ENCODE assay signal across 8 cellular contexts in the genomic region with DNA sequence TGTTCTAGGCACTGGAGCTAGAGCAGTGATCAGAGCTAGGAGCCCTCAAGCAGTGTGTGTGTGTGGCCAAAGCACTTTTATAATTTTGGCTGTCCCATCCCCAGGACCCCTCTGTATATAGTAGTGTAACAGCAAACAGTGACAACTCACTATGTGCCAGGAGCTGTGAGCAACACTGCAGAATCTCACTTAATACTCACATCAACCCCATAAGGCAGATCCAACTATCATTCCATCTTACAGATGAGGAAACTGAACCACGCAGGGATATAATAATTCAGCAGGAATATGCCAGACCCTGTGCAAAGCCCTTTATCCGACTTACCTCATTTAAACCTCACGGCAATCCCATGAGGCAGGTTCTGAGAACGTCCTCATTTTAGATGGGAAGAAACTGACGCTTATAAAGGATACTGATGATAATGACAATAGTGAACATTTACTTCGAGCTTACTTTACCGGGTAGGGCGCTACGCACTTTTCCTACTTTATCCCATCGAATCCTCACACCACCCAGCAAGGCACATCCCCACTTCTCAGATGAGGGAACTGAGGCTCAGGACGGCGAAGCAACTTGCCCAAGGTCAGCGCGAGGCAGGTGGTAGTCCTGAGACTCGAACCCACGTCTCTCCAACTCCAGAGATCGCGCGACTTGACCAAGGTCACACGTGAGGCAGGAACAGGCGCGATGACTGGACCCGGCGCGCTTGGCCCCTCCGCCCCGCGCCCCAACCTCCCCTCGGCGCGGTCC. TPM values are rescaled to one million over a fixed set of nuclear protein-coding genes. Genes with fewer than 3 reads are reported as not detected.
A peak's percentile ranks its signal among the peaks of the same experiment; 100 is the strongest.
DNase-seq lines count a peak whose midpoint lies in the region; ATAC-seq and TF ChIP-seq lines count a peak whose summit lies in the region.

No MANE protein-coding gene starts in this region.

- peak; percentile 13 for DNase-seq in NCI-H2196 (lab: John Stamatoyannopoulos, UW; ENCODE audit: unreplicated experiment)
- DNase-seq in NCI-H2196 treated with DMSO at 0.1 percent for 48 hours (lab: John Stamatoyannopoulos, UW; ENCODE audit: unreplicated experiment): no peak
- DNase-seq in endothelial cell (ENCODE audit: low spot score): peak; percentile 33
- no peak for DNase-seq in natural killer cell treated with Interleukin-12 subunit alpha and Interleukin-12 subunit beta and Interleukin-15 and Interleukin-18, amount 100 ng/mL, for 72 hours (ENCODE audit: low spot score)
- no peak for DNase-seq in NCI-H2029 treated with DMSO at 0.1 percent for 48 hours (lab: John Stamatoyannopoulos, UW)
- no peak for DNase-seq in cerebellum (ENCODE audit: low spot score)

- H3K27me3 Mint-ChIP-seq in endothelial cell (ENCODE audit: unreplicated experiment): peaks cover 19% of the 10 kb centered on the region
- no peaks in the 10 kb centered on the region for H3K27me3 Mint-ChIP-seq in natural killer cell treated with Interleukin-12 subunit alpha and Interleukin-12 subunit beta and Interleukin-15 and Interleukin-18, amount 100 ng/mL, for 72 hours

- ATAC-seq in HG03354 (IDR thresholded peaks at IDR 0.05; ENCODE audit: poor library complexity, severe bottlenecking, unreplicated experiment): peak; percentile 7
- peak; percentile 3; the same call in 2 of the 3 replicates for ATAC-seq in SK-N-SH treated with all-trans-retinoic acid at 6 μM for 48 hours
- ATAC-seq in natural killer cell treated with Interleukin-12 subunit alpha and Interleukin-12 subunit beta and Interleukin-15 and Interleukin-18, amount 100 ng/mL, for 72 hours: peak in 1 of 2 donors; percentile 45

- peak overlapping the region; percentile 92 for H3K27ac Mint-ChIP-seq in endothelial cell (ENCODE audit: unreplicated experiment)
- H3K27ac Mint-ChIP-seq in natural killer cell treated with Interleukin-12 subunit alpha and Interleukin-12 subunit beta and Interleukin-15 and Interleukin-18, amount 100 ng/mL, for 72 hours: peak overlapping the region; percentile 60 to 91

- H3K4me1 Mint-ChIP-seq in endothelial cell (ENCODE audit: unreplicated experiment): peaks cover 55% of the 10 kb centered on the region
- peaks cover 71 to 72% of the 10 kb centered on the region in 2 donors for H3K4me1 Mint-ChIP-seq in natural killer cell treated with Interleukin-12 subunit alpha and Interleukin-12 subunit beta and Interleukin-15 and Interleukin-18, amount 100 ng/mL, for 72 hours (ENCODE audit: low read depth in 2 of 2)

- no peak for TF ChIP-seq CTCF in endothelial cell (IDR thresholded peaks at IDR 0.05; ENCODE audit: unreplicated experiment)

- H3K9me3 Mint-ChIP-seq in endothelial cell (ENCODE audit: unreplicated experiment): no peaks in the 10 kb centered on the region
- no peaks in the 10 kb centered on the region for H3K9me3 Mint-ChIP-seq in natural killer cell treated with Interleukin-12 subunit alpha and Interleukin-12 subunit beta and Interleukin-15 and Interleukin-18, amount 100 ng/mL, for 72 hours

- H3K4me3 Mint-ChIP-seq in endothelial cell (ENCODE audit: unreplicated experiment): peak overlapping the region; percentile 98
- peak overlapping the region; percentile 89 for H3K4me3 Mint-ChIP-seq in natural killer cell treated with Interleukin-12 subunit alpha and Interleukin-12 subunit beta and Interleukin-15 and Interleukin-18, amount 100 ng/mL, for 72 hours

- H3K36me3 Mint-ChIP-seq in endothelial cell (ENCODE audit: low read depth, unreplicated experiment): peaks cover 30% of the 10 kb centered on the region
- H3K36me3 Mint-ChIP-seq in natural killer cell treated with Interleukin-12 subunit alpha and Interleukin-12 subunit beta and Interleukin-15 and Interleukin-18, amount 100 ng/mL, for 72 hours: peaks cover 13% of the 10 kb centered on the region

TF ChIP-seq in SK-N-SH treated with all-trans-retinoic acid at 6 μM for 48 hours, 23 proteins besides CTCF, POLR2A, EP300 and RAD21:
- TF ChIP-seq, protein P1, sequence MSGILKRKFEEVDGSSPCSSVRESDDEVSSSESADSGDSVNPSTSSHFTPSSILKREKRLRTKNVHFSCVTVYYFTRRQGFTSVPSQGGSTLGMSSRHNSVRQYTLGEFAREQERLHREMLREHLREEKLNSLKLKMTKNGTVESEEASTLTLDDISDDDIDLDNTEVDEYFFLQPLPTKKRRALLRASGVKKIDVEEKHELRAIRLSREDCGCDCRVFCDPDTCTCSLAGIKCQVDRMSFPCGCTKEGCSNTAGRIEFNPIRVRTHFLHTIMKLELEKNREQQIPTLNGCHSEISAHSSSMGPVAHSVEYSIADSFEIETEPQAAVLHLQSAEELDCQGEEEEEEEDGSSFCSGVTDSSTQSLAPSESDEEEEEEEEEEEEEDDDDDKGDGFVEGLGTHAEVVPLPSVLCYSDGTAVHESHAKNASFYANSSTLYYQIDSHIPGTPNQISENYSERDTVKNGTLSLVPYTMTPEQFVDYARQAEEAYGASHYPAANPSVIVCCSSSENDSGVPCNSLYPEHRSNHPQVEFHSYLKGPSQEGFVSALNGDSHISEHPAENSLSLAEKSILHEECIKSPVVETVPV (CRISPR knock-in tag; IDR thresholded peaks at IDR 0.05): no peak
- no peak for TF ChIP-seq PPARA (CRISPR knock-in tag; IDR thresholded peaks at IDR 0.05; ENCODE audit: borderline replicate concordance)
- TF ChIP-seq RARB (CRISPR knock-in tag; IDR thresholded peaks at IDR 0.05): no peak
- no peak for TF ChIP-seq GLIS3 (CRISPR knock-in tag; IDR thresholded peaks at IDR 0.05)
- no peak for TF ChIP-seq ZFP30 (CRISPR knock-in tag; IDR thresholded peaks at IDR 0.05)
- TF ChIP-seq ZNF70 (CRISPR knock-in tag; IDR thresholded peaks at IDR 0.05): no peak
- no peak for TF ChIP-seq TOX (CRISPR knock-in tag; IDR thresholded peaks at IDR 0.05; ENCODE audit: borderline replicate concordance)
- TF ChIP-seq ZC3H10 (CRISPR knock-in tag; IDR thresholded peaks at IDR 0.05): no peak
- TF ChIP-seq CSDC2 (CRISPR knock-in tag; IDR thresholded peaks at IDR 0.05): no peak
- TF ChIP-seq ZFP3 (CRISPR knock-in tag; IDR thresholded peaks at IDR 0.05): no peak
- no peak for TF ChIP-seq TCF4 (CRISPR knock-in tag; IDR thresholded peaks at IDR 0.05; ENCODE audit: borderline replicate concordance)
- no peak for TF ChIP-seq CREB5 (CRISPR knock-in tag; IDR thresholded peaks at IDR 0.05; ENCODE audit: low read depth)
- TF ChIP-seq, protein P2, sequence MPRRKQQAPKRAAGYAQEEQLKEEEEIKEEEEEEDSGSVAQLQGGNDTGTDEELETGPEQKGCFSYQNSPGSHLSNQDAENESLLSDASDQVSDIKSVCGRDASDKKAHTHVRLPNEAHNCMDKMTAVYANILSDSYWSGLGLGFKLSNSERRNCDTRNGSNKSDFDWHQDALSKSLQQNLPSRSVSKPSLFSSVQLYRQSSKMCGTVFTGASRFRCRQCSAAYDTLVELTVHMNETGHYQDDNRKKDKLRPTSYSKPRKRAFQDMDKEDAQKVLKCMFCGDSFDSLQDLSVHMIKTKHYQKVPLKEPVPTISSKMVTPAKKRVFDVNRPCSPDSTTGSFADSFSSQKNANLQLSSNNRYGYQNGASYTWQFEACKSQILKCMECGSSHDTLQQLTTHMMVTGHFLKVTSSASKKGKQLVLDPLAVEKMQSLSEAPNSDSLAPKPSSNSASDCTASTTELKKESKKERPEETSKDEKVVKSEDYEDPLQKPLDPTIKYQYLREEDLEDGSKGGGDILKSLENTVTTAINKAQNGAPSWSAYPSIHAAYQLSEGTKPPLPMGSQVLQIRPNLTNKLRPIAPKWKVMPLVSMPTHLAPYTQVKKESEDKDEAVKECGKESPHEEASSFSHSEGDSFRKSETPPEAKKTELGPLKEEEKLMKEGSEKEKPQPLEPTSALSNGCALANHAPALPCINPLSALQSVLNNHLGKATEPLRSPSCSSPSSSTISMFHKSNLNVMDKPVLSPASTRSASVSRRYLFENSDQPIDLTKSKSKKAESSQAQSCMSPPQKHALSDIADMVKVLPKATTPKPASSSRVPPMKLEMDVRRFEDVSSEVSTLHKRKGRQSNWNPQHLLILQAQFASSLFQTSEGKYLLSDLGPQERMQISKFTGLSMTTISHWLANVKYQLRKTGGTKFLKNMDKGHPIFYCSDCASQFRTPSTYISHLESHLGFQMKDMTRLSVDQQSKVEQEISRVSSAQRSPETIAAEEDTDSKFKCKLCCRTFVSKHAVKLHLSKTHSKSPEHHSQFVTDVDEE (CRISPR knock-in tag; IDR thresholded peaks at IDR 0.05): no peak
- no peak for TF ChIP-seq ZNF565 (CRISPR knock-in tag; conservative IDR thresholded peaks at IDR 0.05; ENCODE audit: low read depth)
- no peak for TF ChIP-seq ISL1 (CRISPR knock-in tag; IDR thresholded peaks at IDR 0.05)
- TF ChIP-seq ARNTL (CRISPR knock-in tag; IDR thresholded peaks at IDR 0.05; ENCODE audit: borderline replicate concordance, low read depth): no peak
- no peak for TF ChIP-seq OSR1 (CRISPR knock-in tag; IDR thresholded peaks at IDR 0.05)

RNA-seq across cellular contexts. Expression of gene RAB35, which starts 0.7 kb away (rescaled TPM):
- total RNA-seq in endothelial cell (ENCODE audit: unreplicated experiment) (76.4 TPM), cerebellum (21.5 TPM)
- total RNA-seq in natural killer cell treated with Interleukin-12 subunit alpha and Interleukin-12 subunit beta and Interleukin-15 and Interleukin-18, amount 100 ng/mL, for 72 hours: 10 to 100 TPM; 85.2 to 94.1 TPM

Comparison
In these comparisons a context has a peak if more than half of its experiments do, and no peak if none do; other contexts are left out.
1. DNase-seq: peak in NCI-H2196 (single experiment) and endothelial cell (single experiment); none in NCI-H2196 treated with DMSO at 0.1 percent for 48 hours (single experiment), natural killer cell treated with Interleukin-12 subunit alpha and Interleukin-12 subunit beta and Interleukin-15 and Interleukin-18, amount 100 ng/mL, for 72 hours (single experiment), NCI-H2029 treated with DMSO at 0.1 percent for 48 hours (single experiment) and cerebellum (single experiment).